Comparison of ENCODE assay signal across 32 cellular contexts in the genomic region with DNA sequence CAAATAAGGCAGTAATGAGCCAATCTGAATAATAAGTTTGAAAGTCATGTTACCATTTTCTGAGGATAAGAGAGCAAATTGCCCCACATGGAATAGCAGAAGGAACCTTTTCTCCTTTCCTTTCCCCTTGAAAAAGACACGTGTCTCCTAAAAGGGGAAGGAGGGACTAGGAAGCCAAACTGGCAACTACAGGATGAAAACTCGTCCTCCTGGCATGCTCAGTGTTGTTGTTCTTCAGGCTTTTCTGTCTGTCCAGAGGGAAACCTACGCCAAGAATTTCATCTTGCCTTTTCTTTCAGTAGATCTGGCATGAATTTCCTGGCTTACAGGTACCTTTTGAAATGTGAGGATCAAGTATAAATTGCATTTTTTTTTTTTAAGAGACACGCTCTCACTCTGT.
DNase-seq lines count a peak whose midpoint lies in the region; ATAC-seq and TF ChIP-seq lines count a peak whose summit lies in the region.
"Had no signal": no experiment of that assay in that cellular context is flagged by ENCODE, and none has a peak within 500 bp of the region (broad histone marks: within the 10 kb centered on the region; RNA-seq: fewer than 3 reads in every experiment).

No MANE protein-coding gene starts in this region.

- no peak for TF ChIP-seq POLR2A in suprapubic skin (IDR thresholded peaks at IDR 0.05)

- peak overlapping the region; percentile 48; the same call in 1 of the 2 replicates for H3K27ac Mint-ChIP-seq in HFFc6
- H3K27ac Mint-ChIP-seq in progenitor cell of endocrine pancreas = no peak overlapping the region
- H3K27ac Mint-ChIP-seq: activated CD4-positive, alpha-beta T cell treated with anti-CD3 and anti-CD28 coated beads, Interleukin-2, amount 10 ng/mL, durations not matched to agents 24 days and 14 days; activated naive CD8-positive, alpha-beta T cell treated with anti-CD3 and anti-CD28 coated beads for 36 hours; naive thymus-derived CD4-positive, alpha-beta T cell had no signal

- H3K4me3 ChIP-seq in SK-N-SH (ENCODE audit: low read depth in 2 of 2, low read length in 1 of 2) (no peak overlapping the region), fibroblast of pulmonary artery (replicated peaks; ENCODE audit: low read depth, low read length) (no peak overlapping the region), suprapubic skin (no peak overlapping the region)
- H3K4me3 ChIP-seq: ascending aorta, cardiac muscle cell, colonic mucosa, heart left ventricle, Peyer's patch, right lobe of liver, stomach, tibial nerve had no signal

- TF ChIP-seq RAD21 in SK-N-SH (IDR thresholded peaks at IDR 0.05; ENCODE audit: low read length) = no peak

- H3K36me3 ChIP-seq in SK-N-SH (replicated peaks in 1 of 2; ENCODE audit: control insufficient read depth in 1 of 2, insufficient read depth in 2 of 2, low read length in 1 of 2) (no peaks in the 10 kb centered on the region), suprapubic skin (no peaks in the 10 kb centered on the region)
- H3K36me3 ChIP-seq: ascending aorta, cardiac muscle cell, colonic mucosa, heart left ventricle, Peyer's patch, right lobe of liver, stomach, tibial nerve, WERI-Rb-1 had no signal

- H3K4me2 ChIP-seq in SK-N-SH = peak overlapping the region; percentile 26; the same call in 1 of the 2 replicates

- no peak overlapping the region for H3K9ac ChIP-seq in SK-N-SH

- TF ChIP-seq EP300 in SK-N-SH (IDR thresholded peaks at IDR 0.05; ENCODE audit: borderline replicate concordance in 1 of 2, low read depth in 1 of 2, low read length in 1 of 2) (no peak), suprapubic skin (IDR thresholded peaks at IDR 0.05) (no peak)

- H3K4me1 ChIP-seq in SK-N-SH (ENCODE audit: control insufficient read depth in 1 of 2, insufficient read depth in 2 of 2, low read depth in 1 of 2, low read length in 1 of 2) (no peaks in the 10 kb centered on the region; a peak in 1 of 4 replicates), suprapubic skin (peaks cover 9% of the 10 kb centered on the region)
- H3K4me1 ChIP-seq: ascending aorta, colonic mucosa, heart left ventricle, Peyer's patch, right lobe of liver, stomach, tibial nerve had no signal

- no peak for TF ChIP-seq CTCF in HFFc6 (IDR thresholded peaks at IDR 0.05)
- no peak for TF ChIP-seq CTCF in SK-N-SH (IDR thresholded peaks at IDR 0.05)
- no peak for TF ChIP-seq CTCF in fibroblast of pulmonary artery (IDR thresholded peaks at IDR 0.05; ENCODE audit: low read length, missing control alignments)
- no peak for TF ChIP-seq CTCF in progenitor cell of endocrine pancreas (IDR thresholded peaks at IDR 0.05; ENCODE audit: unreplicated experiment)
- no peak for TF ChIP-seq CTCF in suprapubic skin (IDR thresholded peaks at IDR 0.05)

- H3K79me2 ChIP-seq in SK-N-SH (ENCODE audit: insufficient read depth) = no peaks in the 10 kb centered on the region

- H3K4me3 Mint-ChIP-seq in HFFc6 (no peak overlapping the region), progenitor cell of endocrine pancreas (ENCODE audit: low read depth) (no peak overlapping the region)
- H3K4me3 Mint-ChIP-seq: activated CD4-positive, alpha-beta T cell treated with anti-CD3 and anti-CD28 coated beads, Interleukin-2, amount 10 ng/mL, durations not matched to agents 24 days and 14 days; activated naive CD8-positive, alpha-beta T cell treated with anti-CD3 and anti-CD28 coated beads for 36 hours; naive thymus-derived CD4-positive, alpha-beta T cell had no signal

- ATAC-seq in left lobe of liver = no peak
- ATAC-seq: heart left ventricle; naive thymus-derived CD4-positive, alpha-beta T cell; right lobe of liver had no signal

- H3K27ac ChIP-seq in SK-N-SH (ENCODE audit: low read depth in 2 of 2, low read length in 1 of 2) = no peak overlapping the region
- no peak overlapping the region for H3K27ac ChIP-seq in suprapubic skin
- H3K27ac ChIP-seq: ascending aorta, cardiac muscle cell, colonic mucosa, heart left ventricle, Peyer's patch, right lobe of liver, stomach, tibial nerve, WERI-Rb-1 had no signal

- H3K9me2 ChIP-seq in SK-N-SH = no peaks in the 10 kb centered on the region

- peaks cover 52% of the 10 kb centered on the region for H3K4me1 Mint-ChIP-seq in HFFc6 (ENCODE audit: low read depth)
- no peaks in the 10 kb centered on the region for H3K4me1 Mint-ChIP-seq in progenitor cell of endocrine pancreas (ENCODE audit: low read depth)
- H3K4me1 Mint-ChIP-seq: activated CD4-positive, alpha-beta T cell treated with anti-CD3 and anti-CD28 coated beads, Interleukin-2, amount 10 ng/mL, durations not matched to agents 24 days and 14 days; activated naive CD8-positive, alpha-beta T cell treated with anti-CD3 and anti-CD28 coated beads for 36 hours; naive thymus-derived CD4-positive, alpha-beta T cell had no signal

- H3K9me3 ChIP-seq in SK-N-SH = no peaks in the 10 kb centered on the region
- H3K9me3 ChIP-seq in suprapubic skin = no peaks in the 10 kb centered on the region
- H3K9me3 ChIP-seq: ascending aorta, colonic mucosa, heart left ventricle, Peyer's patch, right lobe of liver, stomach, tibial nerve had no signal

- CTCF ChIA-PET in SK-N-SH (lab: Yijun Ruan, JAX) = interaction anchor here (0.6 kb wide), 1 partner anchor 11 kb away, joined by 3 read pairs; no protein-coding TSS in a partner anchor

- H2AFZ ChIP-seq in SK-N-SH (ENCODE audit: low read depth) = 0 out of 2 replicates have a peak overlapping the region, but pooled peaks have one; percentile 26

- H3K27me3 ChIP-seq in SK-N-SH (ENCODE audit: insufficient read depth) = no peaks in the 10 kb centered on the region
- H3K27me3 ChIP-seq in suprapubic skin = no peaks in the 10 kb centered on the region
- H3K27me3 ChIP-seq: ascending aorta, cardiac muscle cell, colonic mucosa, heart left ventricle, Peyer's patch, right lobe of liver, stomach, tibial nerve had no signal

- H3K27me3 Mint-ChIP-seq in HFFc6 (ENCODE audit: insufficient read depth) = no peaks in the 10 kb centered on the region
- H3K27me3 Mint-ChIP-seq in progenitor cell of endocrine pancreas = peaks cover 10% of the 10 kb centered on the region
- H3K27me3 Mint-ChIP-seq: activated CD4-positive, alpha-beta T cell treated with anti-CD3 and anti-CD28 coated beads, Interleukin-2, amount 10 ng/mL, durations not matched to agents 24 days and 14 days; activated naive CD8-positive, alpha-beta T cell treated with anti-CD3 and anti-CD28 coated beads for 36 hours had no signal

- no peaks in the 10 kb centered on the region for H4K20me1 ChIP-seq in SK-N-SH (ENCODE audit: insufficient read depth)

- DNase-seq in HFFc6 = peak; percentile 23
- DNase-seq in SK-N-SH = no peak
- DNase-seq in fibroblast of pulmonary artery (ENCODE audit: low read depth) = peak; percentile 6
- DNase-seq in progenitor cell of endocrine pancreas (ENCODE audit: low spot score, unreplicated experiment) = no peak
- DNase-seq in NCI-H187 (lab: John Stamatoyannopoulos, UW) = no peak
- DNase-seq in suprapubic skin (ENCODE audit: low spot score in 2 of 2) = no peak
- DNase-seq in left lobe of liver (ENCODE audit: low spot score) = no peak
- DNase-seq: activated CD4-positive, alpha-beta T cell treated with anti-CD3 and anti-CD28 coated beads, Interleukin-2, amount 10 ng/mL, durations not matched to agents 24 days and 14 days; activated effector memory CD4-positive, alpha-beta T cell treated with anti-CD3 and anti-CD28 coated beads, Interleukin-2, amount 50 U/mL, for 16 hours; activated naive CD8-positive, alpha-beta T cell treated with anti-CD3 and anti-CD28 coated beads for 36 hours; C1 segment of cervical spinal cord; colonic mucosa; COR-L47; effector CD4-positive, alpha-beta T cell; GF-D8; heart left ventricle; KBM-7; kidney; midbrain; naive thymus-derived CD4-positive, alpha-beta T cell; NCI-H1436; NCI-H345; NCI-H69; Peyer's patch; right lobe of liver; SHP77; stomach; T-helper 9 cell; WERI-Rb-1 had no signal

- WGBS in SK-N-SH (ENCODE audit: low lambda C conversion rate) = 47% methylated on average over 4 of the region's 4 CpGs
- 24% methylated on average over 4 of the region's 4 CpGs for WGBS in suprapubic skin

- peaks cover 12% of the 10 kb centered on the region for H3F3A ChIP-seq in SK-N-SH (replicated peaks; ENCODE audit: insufficient read depth)

- POLR2A ChIA-PET in SK-N-SH (lab: Yijun Ruan, JAX) = no interaction called here

- H3K36me3 Mint-ChIP-seq in HFFc6 (ENCODE audit: low read depth) (peaks cover 17% of the 10 kb centered on the region), progenitor cell of endocrine pancreas (ENCODE audit: insufficient read depth) (no peaks in the 10 kb centered on the region)
- H3K36me3 Mint-ChIP-seq: activated naive CD8-positive, alpha-beta T cell treated with anti-CD3 and anti-CD28 coated beads for 36 hours; naive thymus-derived CD4-positive, alpha-beta T cell had no signal

- H3K9me3 Mint-ChIP-seq in HFFc6 (peaks cover 5% of the 10 kb centered on the region), progenitor cell of endocrine pancreas (ENCODE audit: low read depth) (no peaks in the 10 kb centered on the region)
- H3K9me3 Mint-ChIP-seq: activated CD4-positive, alpha-beta T cell treated with anti-CD3 and anti-CD28 coated beads, Interleukin-2, amount 10 ng/mL, durations not matched to agents 24 days and 14 days had no signal

TF ChIP-seq in SK-N-SH, 30 proteins besides CTCF, POLR2A, EP300 and RAD21 (continues in another document):
- TF ChIP-seq, protein P1, sequence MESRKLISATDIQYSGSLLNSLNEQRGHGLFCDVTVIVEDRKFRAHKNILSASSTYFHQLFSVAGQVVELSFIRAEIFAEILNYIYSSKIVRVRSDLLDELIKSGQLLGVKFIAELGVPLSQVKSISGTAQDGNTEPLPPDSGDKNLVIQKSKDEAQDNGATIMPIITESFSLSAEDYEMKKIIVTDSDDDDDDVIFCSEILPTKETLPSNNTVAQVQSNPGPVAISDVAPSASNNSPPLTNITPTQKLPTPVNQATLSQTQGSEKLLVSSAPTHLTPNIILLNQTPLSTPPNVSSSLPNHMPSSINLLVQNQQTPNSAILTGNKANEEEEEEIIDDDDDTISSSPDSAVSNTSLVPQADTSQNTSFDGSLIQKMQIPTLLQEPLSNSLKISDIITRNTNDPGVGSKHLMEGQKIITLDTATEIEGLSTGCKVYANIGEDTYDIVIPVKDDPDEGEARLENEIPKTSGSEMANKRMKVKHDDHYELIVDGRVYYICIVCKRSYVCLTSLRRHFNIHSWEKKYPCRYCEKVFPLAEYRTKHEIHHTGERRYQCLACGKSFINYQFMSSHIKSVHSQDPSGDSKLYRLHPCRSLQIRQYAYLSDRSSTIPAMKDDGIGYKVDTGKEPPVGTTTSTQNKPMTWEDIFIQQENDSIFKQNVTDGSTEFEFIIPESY (IDR thresholded peaks at IDR 0.05; ENCODE audit: borderline replicate concordance, low read depth) = no peak
- no peak for TF ChIP-seq SIN3A (IDR thresholded peaks at IDR 0.05; ENCODE audit: borderline replicate concordance, low read depth, low read length)
- TF ChIP-seq JUND (IDR thresholded peaks at IDR 0.05) = no peak
- no peak for TF ChIP-seq FOSL2 (IDR thresholded peaks at IDR 0.05; ENCODE audit: borderline replicate concordance, low read depth)
- TF ChIP-seq, protein P2, sequence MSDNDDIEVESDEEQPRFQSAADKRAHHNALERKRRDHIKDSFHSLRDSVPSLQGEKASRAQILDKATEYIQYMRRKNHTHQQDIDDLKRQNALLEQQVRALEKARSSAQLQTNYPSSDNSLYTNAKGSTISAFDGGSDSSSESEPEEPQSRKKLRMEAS (IDR thresholded peaks at IDR 0.05; ENCODE audit: low read depth) = no peak
- TF ChIP-seq ELF1 (IDR thresholded peaks at IDR 0.05) = no peak
- no peak for TF ChIP-seq NRF1 (IDR thresholded peaks at IDR 0.05; ENCODE audit: low read depth, low read length)

Comparison
In these comparisons a context has a peak if more than half of its experiments do, and no peak if none do; other contexts are left out.
1. DNase-seq: peak in HFFc6 (single experiment) and fibroblast of pulmonary artery (single experiment); none in SK-N-SH (single experiment), progenitor cell of endocrine pancreas (single experiment), NCI-H187 (0 of 2), suprapubic skin (0 of 2) and left lobe of liver (single experiment).